In genomic region chr16:74650966-74651567, GRCh38 we compare ENCODE assay signal across 10 cellular contexts. TPM values are rescaled to one million over a fixed set of nuclear protein-coding genes. Genes with fewer than 3 reads are reported as not detected.
DNase-seq lines count a peak whose midpoint lies in the region; ATAC-seq and TF ChIP-seq lines count a peak whose summit lies in the region.
"Had no signal": no experiment of that assay in that cellular context is flagged by ENCODE, and none has a peak within 500 bp of the region (broad histone marks: within the 10 kb centered on the region; RNA-seq: fewer than 3 reads in every experiment).

No MANE protein-coding gene starts in this region.

- H2BK15ac ChIP-seq in H9 (ENCODE audit: low read depth, low read length) = no peak overlapping the region

- TF ChIP-seq CTCF in C4-2B (conservative IDR thresholded peaks at IDR 0.05) = peak; percentile 83
- peak; percentile 70 for TF ChIP-seq CTCF in H9 (conservative IDR thresholded peaks at IDR 0.05)

- no peaks in the 10 kb centered on the region for H3K9me3 Mint-ChIP-seq in H9
- no peaks in the 10 kb centered on the region for H3K9me3 Mint-ChIP-seq in activated CD8-positive, alpha-beta T cell treated with anti-CD3 and anti-CD28 coated beads, Interleukin-2, amount 10 ng/mL, durations not matched to agents 7 days and 5 days (ENCODE audit: insufficient read depth)
- H3K9me3 Mint-ChIP-seq: memory B cell had no signal

- peaks cover 4% of the 10 kb centered on the region; the same call in 1 of the 2 replicates for H3K79me2 ChIP-seq in H9 (ENCODE audit: insufficient read depth, low read length)

- peaks cover 31% of the 10 kb centered on the region for H3K36me3 ChIP-seq in effector memory CD4-positive, alpha-beta T cell (ENCODE audit: control insufficient read depth, insufficient read depth, low read length)

- ATAC-seq in activated CD8-positive, alpha-beta T cell treated with anti-CD3 and anti-CD28 coated beads, Interleukin-2, amount 10 ng/mL, durations not matched to agents 7 days and 5 days = no peak
- ATAC-seq in HG02852 (IDR thresholded peaks at IDR 0.05; ENCODE audit: unreplicated experiment) = no peak

- no peak overlapping the region for H2BK20ac ChIP-seq in H9 (ENCODE audit: low read depth, low read length, poor library complexity, severe bottlenecking)

- H3K14ac ChIP-seq in H9 (ENCODE audit: insufficient read depth, low read length) = no peak overlapping the region

- no peak overlapping the region; a peak in 1 of 7 replicates for H3K27ac Mint-ChIP-seq in H9
- H3K27ac Mint-ChIP-seq in activated CD8-positive, alpha-beta T cell treated with anti-CD3 and anti-CD28 coated beads, Interleukin-2, amount 10 ng/mL, durations not matched to agents 7 days and 5 days = peak overlapping the region; percentile 48
- H3K27ac Mint-ChIP-seq: memory B cell had no signal

- no peak for DNase-seq in H9
- DNase-seq in activated CD8-positive, alpha-beta T cell treated with anti-CD3 and anti-CD28 coated beads, Interleukin-2, amount 10 ng/mL, durations not matched to agents 7 days and 5 days = no peak
- peak; percentile 11 for DNase-seq in left kidney (ENCODE audit: low read depth, low spot score)
- no peak for DNase-seq in effector memory CD4-positive, alpha-beta T cell
- no peak for DNase-seq in retina
- DNase-seq in activated naive CD4-positive, alpha-beta T cell treated with Interleukin-2 at 50 U/mL for 16 hours = no peak
- DNase-seq: NCI-H1694 had no signal

- no peak overlapping the region for H3K4me2 ChIP-seq in H9 (ENCODE audit: insufficient read depth, insufficient read length, low read length)

- H3K23me2 ChIP-seq in H9 (ENCODE audit: insufficient read length, low read depth, low read length, poor library complexity, severe bottlenecking) = no peaks in the 10 kb centered on the region

- POLR2A ChIA-PET in activated CD8-positive, alpha-beta T cell treated with anti-CD3 and anti-CD28 coated beads, Interleukin-2, amount 10 ng/mL, durations not matched to agents 7 days and 5 days (lab: Charles Lee) = interaction anchor here (2.3 to 3.2 kb wide), 2 partner anchors 13 to 16 kb away, joined by 11 to 23 read pairs; partner anchors contain the start of gene RFWD3

- H3K27me3 Mint-ChIP-seq in H9 (ENCODE audit: low read depth) = no peaks in the 10 kb centered on the region
- H3K27me3 Mint-ChIP-seq in activated CD8-positive, alpha-beta T cell treated with anti-CD3 and anti-CD28 coated beads, Interleukin-2, amount 10 ng/mL, durations not matched to agents 7 days and 5 days (ENCODE audit: low read depth) = no peaks in the 10 kb centered on the region
- H3K27me3 Mint-ChIP-seq: memory B cell had no signal

- no peak overlapping the region for H2AFZ ChIP-seq in H9 (ENCODE audit: low read length)

- no peak overlapping the region for H3K23ac ChIP-seq in H9 (ENCODE audit: insufficient read length, low read depth, low read length)

- H3K56ac ChIP-seq in H9 (ENCODE audit: insufficient read length, low read depth, low read length) = no peak overlapping the region

- no peak overlapping the region for H3T11ph ChIP-seq in H9 (ENCODE audit: low read length)

- H3K36me3 Mint-ChIP-seq in H9 (ENCODE audit: insufficient read depth in 1 of 3, low read depth in 3 of 3) = peaks cover 41 to 81% (median 73%) of the 10 kb centered on the region in 3 experiments; a peak in 6 of 7 replicates
- H3K36me3 Mint-ChIP-seq in activated CD8-positive, alpha-beta T cell treated with anti-CD3 and anti-CD28 coated beads, Interleukin-2, amount 10 ng/mL, durations not matched to agents 7 days and 5 days (ENCODE audit: low read depth) = peaks cover 62% of the 10 kb centered on the region

- no peak overlapping the region for H4K91ac ChIP-seq in H9 (ENCODE audit: insufficient read length, low read depth, low read length)

- no peaks in the 10 kb centered on the region for H3K4me1 ChIP-seq in H9 (ENCODE audit: insufficient read depth, low read length)
- peaks cover 4% of the 10 kb centered on the region for H3K4me1 ChIP-seq in effector memory CD4-positive, alpha-beta T cell (ENCODE audit: control insufficient read depth, insufficient read depth, low read length, poor library complexity, severe bottlenecking)

- no peaks in the 10 kb centered on the region; a peak in 1 of 4 replicates for H3K4me1 Mint-ChIP-seq in H9
- H3K4me1 Mint-ChIP-seq in activated CD8-positive, alpha-beta T cell treated with anti-CD3 and anti-CD28 coated beads, Interleukin-2, amount 10 ng/mL, durations not matched to agents 7 days and 5 days (ENCODE audit: low read depth) = peaks cover 30% of the 10 kb centered on the region

- peaks cover 11% of the 10 kb centered on the region for H3K79me1 ChIP-seq in H9 (ENCODE audit: insufficient read depth, low read depth, low read length, poor library complexity, severe bottlenecking)

- no peak overlapping the region for H2BK120ac ChIP-seq in H9 (ENCODE audit: low read depth, low read length, poor library complexity, severe bottlenecking)

- no peak overlapping the region for H2BK12ac ChIP-seq in H9 (ENCODE audit: insufficient read length, low read depth, low read length)

- no peak overlapping the region for H3K18ac ChIP-seq in H9 (ENCODE audit: insufficient read length, low read depth, low read length)

- no peak overlapping the region for H3K4me3 Mint-ChIP-seq in H9
- H3K4me3 Mint-ChIP-seq in activated CD8-positive, alpha-beta T cell treated with anti-CD3 and anti-CD28 coated beads, Interleukin-2, amount 10 ng/mL, durations not matched to agents 7 days and 5 days = no peak overlapping the region
- H3K4me3 Mint-ChIP-seq: memory B cell had no signal

- CTCF ChIA-PET in activated CD8-positive, alpha-beta T cell treated with anti-CD3 and anti-CD28 coated beads, Interleukin-2, amount 10 ng/mL, durations not matched to agents 7 days and 5 days (lab: Charles Lee) = interaction anchor here (0.9 to 4.1 kb wide), 17 partner anchors 9 to 346 kb away, joined by 3 to 25 read pairs (median 4); partner anchors contain the start of gene RFWD3

- no peak overlapping the region for H4K8ac ChIP-seq in H9 (replicated peaks; ENCODE audit: insufficient read length, low read depth, low read length)

- no peak overlapping the region for H3K4ac ChIP-seq in H9 (ENCODE audit: low read depth, low read length)

- H4K20me1 ChIP-seq in H9 (ENCODE audit: control insufficient read depth, insufficient read depth, insufficient read length) = no peaks in the 10 kb centered on the region

- H3K9me3 ChIP-seq in H9 (ENCODE audit: control insufficient read depth, low read depth, low read length) = no peaks in the 10 kb centered on the region
- no peaks in the 10 kb centered on the region for H3K9me3 ChIP-seq in effector memory CD4-positive, alpha-beta T cell (ENCODE audit: control insufficient read depth, low read length)

- no peak overlapping the region for H3K9ac ChIP-seq in H9 (ENCODE audit: extremely low read depth, insufficient read length, low read length)

- H2AK5ac ChIP-seq in H9 (ENCODE audit: insufficient read length, low read length) = no peak overlapping the region

- no peak overlapping the region for H2BK5ac ChIP-seq in H9 (ENCODE audit: insufficient read length, low read length)

- H3K4me3 ChIP-seq in effector memory CD4-positive, alpha-beta T cell (ENCODE audit: insufficient read depth, low read depth, low read length, poor library complexity, severe bottlenecking) = no peak overlapping the region

- no peaks in the 10 kb centered on the region for H3K27me3 ChIP-seq in H9 (ENCODE audit: insufficient read depth, low read length)
- no peaks in the 10 kb centered on the region for H3K27me3 ChIP-seq in effector memory CD4-positive, alpha-beta T cell (replicated peaks; ENCODE audit: control insufficient read depth, insufficient read depth, low read length, poor library complexity, severe bottlenecking)

- H3K27ac ChIP-seq in C4-2B = no peak overlapping the region
- no peak overlapping the region for H3K27ac ChIP-seq in H9 (ENCODE audit: insufficient read length, low read depth, low read length)
- H3K27ac ChIP-seq in effector memory CD4-positive, alpha-beta T cell (ENCODE audit: insufficient read depth, low read length, poor library complexity, severe bottlenecking) = no peak overlapping the region

- WGBS in H9 (ENCODE audit: extremely low coverage, insufficient read length, low lambda C conversion rate) = no CpG with 5 or more reads among the region's 6 CpGs

- no peak overlapping the region for H4K5ac ChIP-seq in H9 (ENCODE audit: insufficient read length, low read depth, low read length)

RNA-seq across cellular contexts. Expression of gene RFWD3, which starts 15.6 kb away (rescaled TPM):
- total RNA-seq in H9 (2021) = 114 and 120 TPM in 2 replicates
- 100 to 1,000 TPM; 119 to 120 TPM for total RNA-seq in activated CD8-positive, alpha-beta T cell treated with anti-CD3 and anti-CD28 coated beads, Interleukin-2, amount 10 ng/mL, durations not matched to agents 7 days and 5 days

RNA-seq across cellular contexts. Expression of gene GLG1, which starts 44.2 kb away (rescaled TPM):
- 133 and 135 TPM in 2 replicates for total RNA-seq in H9 (2021)
- total RNA-seq in activated CD8-positive, alpha-beta T cell treated with anti-CD3 and anti-CD28 coated beads, Interleukin-2, amount 10 ng/mL, durations not matched to agents 7 days and 5 days = 100 to 1,000 TPM; 110 to 112 TPM

RNA-seq across cellular contexts. Expression of gene MLKL, which starts 49.6 kb away (rescaled TPM):
- total RNA-seq in H9 (2021) = 0.37 and 0.42 TPM in 2 replicates
- 10 to 100 TPM; 29.5 to 31.3 TPM for total RNA-seq in activated CD8-positive, alpha-beta T cell treated with anti-CD3 and anti-CD28 coated beads, Interleukin-2, amount 10 ng/mL, durations not matched to agents 7 days and 5 days

Comparison
In these comparisons a context has a peak if more than half of its experiments do, and no peak if none do; other contexts are left out.
1. RNA of gene MLKL, which starts 49.6 kb away (total RNA-seq): 29.5 to 31.3 TPM in activated CD8-positive, alpha-beta T cell treated with anti-CD3 and anti-CD28 coated beads, Interleukin-2, amount 10 ng/mL, durations not matched to agents 7 days and 5 days; 0.37 to 0.42 TPM in H9; every median in the first group is over 10 times any median in the second.